Comparison of ENCODE assay signal across 8 cellular contexts in genomic region chr1:229229137-229229720, GRCh38. TPM values are rescaled to one million over a fixed set of nuclear protein-coding genes. Genes with fewer than 3 reads are reported as not detected.
A peak's percentile ranks its signal among the peaks of the same experiment; 100 is the strongest.
DNase-seq lines count a peak whose midpoint lies in the region; ATAC-seq, FAIRE-seq and TF ChIP-seq lines count a peak whose summit lies in the region.

No MANE protein-coding gene starts in this region.

- no peak for TF ChIP-seq CTCF in gastrocnemius medialis (IDR thresholded peaks at IDR 0.05 in 4 of 5, conservative IDR thresholded peaks at IDR 0.05 in 1 of 5)
- no peak for TF ChIP-seq CTCF in colonic mucosa (IDR thresholded peaks at IDR 0.05)

- H3K27me3 Mint-ChIP-seq in T-helper 17 cell = peaks cover 22% of the 10 kb centered on the region

- H3K4me1 ChIP-seq in gastrocnemius medialis (peaks cover 22 to 46% of the 10 kb centered on the region in 2 donors), colonic mucosa (peaks cover 5% of the 10 kb centered on the region)

- TF ChIP-seq POLR2A in gastrocnemius medialis (IDR thresholded peaks at IDR 0.05) = no peak

- intact Hi-C loops in gastrocnemius medialis (cut with DNase I; ENCODE audit: low total_unique reads) = no loop called here
- intact Hi-C loops in colonic mucosa (cut with DNase I) = loop anchor here (2.0 kb wide), 1 partner anchor 494 kb away; the partner anchor contains the start of gene RHOU

- no peak for ATAC-seq in T-helper 17 cell
- peak; percentile 46 to 65 for ATAC-seq in gastrocnemius medialis
- ATAC-seq in GM21737 (IDR thresholded peaks at IDR 0.05; ENCODE audit: unreplicated experiment) = no peak

- DNase-seq in H7 (peak; percentile 61), T-helper 17 cell (no peak), iPS DF 19.7 (ENCODE audit: low read depth, low spot score) (peak; percentile 78), gastrocnemius medialis (peak; percentile 28 to 44), amniotic stem cell (lab: John Stamatoyannopoulos, UW) (no peak), colonic mucosa (no peak), frontal cortex (ENCODE audit: low spot score in 2 of 2) (no peak)

- H3K36me3 Mint-ChIP-seq in T-helper 17 cell (ENCODE audit: low read depth) = no peaks in the 10 kb centered on the region

- H3K4me3 Mint-ChIP-seq in T-helper 17 cell = peak overlapping the region; percentile 25

- H3K27me3 ChIP-seq in H7 (ENCODE audit: control insufficient read depth, insufficient read depth, low read length) (no peaks in the 10 kb centered on the region), gastrocnemius medialis (no peaks in the 10 kb centered on the region), colonic mucosa (no peaks in the 10 kb centered on the region)

- FAIRE-seq in frontal cortex (lab: Jason Lieb, UNC) = no peak

- in situ Hi-C loops in gastrocnemius medialis (cut with MboI; ENCODE audit: low sequenced_read_pairs in 4 of 4) = loop anchor here in 2 of 4 donors (5.0 to 25.0 kb wide), 2 partner anchors 492 to 497 kb away; partner anchors contain the start of gene RHOU (in 1 of the 2)

- H3K4me1 Mint-ChIP-seq in T-helper 17 cell = peaks cover 5% of the 10 kb centered on the region

- H3K9ac ChIP-seq in colonic mucosa (ENCODE audit: low read depth in 2 of 2, low read length in 2 of 2) = peak overlapping the region in 1 of 2 donors; percentile 42

- H3K9me3 ChIP-seq in T-helper 17 cell (ENCODE audit: control insufficient read depth, low read length, poor library complexity, severe bottlenecking) (no peaks in the 10 kb centered on the region), gastrocnemius medialis (no peaks in the 10 kb centered on the region), colonic mucosa (no peaks in the 10 kb centered on the region)

- H3K27ac ChIP-seq in gastrocnemius medialis (peak overlapping the region; percentile 84 to 97 (median 90)), colonic mucosa (no peak overlapping the region)

- no peaks in the 10 kb centered on the region for H3K36me3 ChIP-seq in H7 (replicated peaks; ENCODE audit: control insufficient read depth, insufficient read depth, low read length)
- no peaks in the 10 kb centered on the region for H3K36me3 ChIP-seq in gastrocnemius medialis
- no peaks in the 10 kb centered on the region for H3K36me3 ChIP-seq in colonic mucosa

- no peak overlapping the region for H3K4me3 ChIP-seq in H7 (ENCODE audit: insufficient read depth, low read depth, low read length)
- H3K4me3 ChIP-seq in gastrocnemius medialis = peak overlapping the region; percentile 19 to 33 (median 23)
- H3K4me3 ChIP-seq in colonic mucosa = no peak overlapping the region

- no peak overlapping the region for H3K27ac Mint-ChIP-seq in T-helper 17 cell

RNA-seq across cellular contexts. Expression of gene RAB4A, which starts 41.7 kb away (rescaled TPM):
- 47.0 and 60.7 TPM in 2 replicates for total RNA-seq in H7 (2014; rRNA removed; shearing (Covaris generic))
- total RNA-seq in T-helper 17 cell (10 to 100 TPM; 34.3 to 47.2 TPM), gastrocnemius medialis (10 to 100 TPM; 21.1 to 48.1 (median 29.2) TPM), colonic mucosa (100 to 1,000 TPM in 1 of 2 donors, 10 to 100 TPM in 1; 80.9 to 103 TPM), frontal cortex (38.7 TPM)

Comparison
In these comparisons a context has a peak if more than half of its experiments do, and no peak if none do; other contexts are left out.
1. DNase-seq: peak in H7 (single experiment), iPS DF 19.7 (single experiment) and gastrocnemius medialis (2 of 2); none in T-helper 17 cell (0 of 3), amniotic stem cell (single experiment), colonic mucosa (single experiment) and frontal cortex (0 of 2).
2. H3K4me3 ChIP-seq: peak in gastrocnemius medialis (4 of 4); none in H7 (single experiment) and colonic mucosa (single experiment).
3. ATAC-seq: peak in gastrocnemius medialis (2 of 2); none in T-helper 17 cell (single experiment) and GM21737 (single experiment).